1 cellular context compared by ENCODE assay signal in the genomic region with DNA sequence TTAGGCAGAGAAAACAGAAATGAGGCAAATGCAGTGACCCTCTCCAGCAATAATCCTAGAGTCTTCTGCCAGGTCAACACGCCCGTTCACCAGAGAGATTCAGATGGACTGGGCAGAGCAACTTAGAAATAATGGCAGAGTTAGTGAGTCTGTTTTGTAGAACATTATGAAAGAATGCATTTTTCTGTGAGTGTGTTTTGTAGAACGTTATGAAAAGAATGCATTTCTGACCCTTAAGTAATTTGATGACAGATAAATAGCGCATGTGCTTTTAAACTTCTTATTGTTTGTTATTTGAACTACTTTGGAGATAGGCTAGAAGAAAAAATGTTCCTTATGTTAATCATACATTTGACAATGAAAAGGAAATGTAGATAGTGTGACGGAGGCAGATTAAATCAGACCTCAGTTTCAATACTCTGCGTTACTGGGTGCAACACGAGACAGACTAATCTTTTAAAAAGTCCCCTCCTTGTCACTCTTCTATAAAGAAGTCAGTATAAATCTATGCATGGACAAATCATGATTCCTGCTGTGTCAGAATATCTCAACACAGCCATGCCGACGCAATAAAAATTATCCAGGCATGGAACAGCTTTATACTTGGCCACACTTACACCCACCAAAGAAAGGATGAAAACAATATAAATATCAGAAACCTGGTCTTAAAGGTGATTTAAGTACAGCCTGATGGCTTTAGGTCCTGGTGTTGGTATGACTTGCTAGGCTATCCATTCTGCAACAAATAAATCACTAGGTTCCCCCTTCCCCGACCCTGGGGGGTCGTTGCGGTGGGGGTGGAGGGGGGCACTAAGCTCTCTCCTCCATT.
TF ChIP-seq lines count a peak whose summit lies in the region.

No MANE protein-coding gene starts in this region.

TF ChIP-seq in HEK293, 187 proteins besides CTCF, POLR2A, EP300 and RAD21 (continued from another document):
- TF ChIP-seq, protein P1, sequence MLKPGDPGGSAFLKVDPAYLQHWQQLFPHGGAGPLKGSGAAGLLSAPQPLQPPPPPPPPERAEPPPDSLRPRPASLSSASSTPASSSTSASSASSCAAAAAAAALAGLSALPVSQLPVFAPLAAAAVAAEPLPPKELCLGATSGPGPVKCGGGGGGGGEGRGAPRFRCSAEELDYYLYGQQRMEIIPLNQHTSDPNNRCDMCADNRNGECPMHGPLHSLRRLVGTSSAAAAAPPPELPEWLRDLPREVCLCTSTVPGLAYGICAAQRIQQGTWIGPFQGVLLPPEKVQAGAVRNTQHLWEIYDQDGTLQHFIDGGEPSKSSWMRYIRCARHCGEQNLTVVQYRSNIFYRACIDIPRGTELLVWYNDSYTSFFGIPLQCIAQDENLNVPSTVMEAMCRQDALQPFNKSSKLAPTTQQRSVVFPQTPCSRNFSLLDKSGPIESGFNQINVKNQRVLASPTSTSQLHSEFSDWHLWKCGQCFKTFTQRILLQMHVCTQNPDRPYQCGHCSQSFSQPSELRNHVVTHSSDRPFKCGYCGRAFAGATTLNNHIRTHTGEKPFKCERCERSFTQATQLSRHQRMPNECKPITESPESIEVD (tag by site-specific recombination; IDR thresholded peaks at IDR 0.05) = peak; percentile 95
- TF ChIP-seq ZNF513 (tag by site-specific recombination; IDR thresholded peaks at IDR 0.05) (no peak), ZBTB20 (tag by site-specific recombination; IDR thresholded peaks at IDR 0.05) (no peak), ZNF184 (tag by site-specific recombination; IDR thresholded peaks at IDR 0.05) (no peak), ZBTB48 (tag by site-specific recombination; IDR thresholded peaks at IDR 0.05) (no peak), OVOL3 (tag by site-specific recombination; IDR thresholded peaks at IDR 0.05) (peak; percentile 66; the same call in 1 of the 2 replicates), ZNF600 (tag by site-specific recombination; IDR thresholded peaks at IDR 0.05) (no peak), ZNF18 (tag by site-specific recombination; IDR thresholded peaks at IDR 0.05) (0 out of 2 replicates have a peak, but pooled peaks have one; percentile 10), PATZ1 (tag by site-specific recombination; IDR thresholded peaks at IDR 0.05) (peak; percentile 34; the same call in 1 of the 2 replicates), ZNF837 (tag by site-specific recombination; IDR thresholded peaks at IDR 0.05) (no peak), ZNF140 (tag by site-specific recombination; IDR thresholded peaks at IDR 0.05) (no peak), ZNF629 (tag by site-specific recombination; IDR thresholded peaks at IDR 0.05) (0 out of 2 replicates have a peak, but pooled peaks have one; percentile 19), ZNF791 (tag by site-specific recombination; IDR thresholded peaks at IDR 0.05) (no peak), GFI1B (tag by site-specific recombination; IDR thresholded peaks at IDR 0.05) (peak; percentile 70; the same call in 1 of the 2 replicates), OSR2 (tag by site-specific recombination; IDR thresholded peaks at IDR 0.05) (peak; percentile 70; the same call in 1 of the 2 replicates), ZNF639 (tag by site-specific recombination; IDR thresholded peaks at IDR 0.05) (no peak), KLF16 (tag by site-specific recombination; IDR thresholded peaks at IDR 0.05) (no peak), ZXDB (tag by site-specific recombination; IDR thresholded peaks at IDR 0.05) (peak; percentile 61; the same call in 1 of the 2 replicates), ZNF132 (tag by site-specific recombination; IDR thresholded peaks at IDR 0.05; ENCODE audit: borderline replicate concordance) (no peak), SALL2 (tag by site-specific recombination; IDR thresholded peaks at IDR 0.05; ENCODE audit: borderline replicate concordance) (no peak)
- TF ChIP-seq, protein P2, sequence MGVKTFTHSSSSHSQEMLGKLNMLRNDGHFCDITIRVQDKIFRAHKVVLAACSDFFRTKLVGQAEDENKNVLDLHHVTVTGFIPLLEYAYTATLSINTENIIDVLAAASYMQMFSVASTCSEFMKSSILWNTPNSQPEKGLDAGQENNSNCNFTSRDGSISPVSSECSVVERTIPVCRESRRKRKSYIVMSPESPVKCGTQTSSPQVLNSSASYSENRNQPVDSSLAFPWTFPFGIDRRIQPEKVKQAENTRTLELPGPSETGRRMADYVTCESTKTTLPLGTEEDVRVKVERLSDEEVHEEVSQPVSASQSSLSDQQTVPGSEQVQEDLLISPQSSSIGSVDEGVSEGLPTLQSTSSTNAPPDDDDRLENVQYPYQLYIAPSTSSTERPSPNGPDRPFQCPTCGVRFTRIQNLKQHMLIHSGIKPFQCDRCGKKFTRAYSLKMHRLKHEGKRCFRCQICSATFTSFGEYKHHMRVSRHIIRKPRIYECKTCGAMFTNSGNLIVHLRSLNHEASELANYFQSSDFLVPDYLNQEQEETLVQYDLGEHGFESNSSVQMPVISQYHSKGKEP (tag by site-specific recombination; IDR thresholded peaks at IDR 0.05) = no peak; the same call in 1 of the 2 replicates
TF ChIP-seq in HEK293: peak in this region for 23.
